In the genomic region with DNA sequence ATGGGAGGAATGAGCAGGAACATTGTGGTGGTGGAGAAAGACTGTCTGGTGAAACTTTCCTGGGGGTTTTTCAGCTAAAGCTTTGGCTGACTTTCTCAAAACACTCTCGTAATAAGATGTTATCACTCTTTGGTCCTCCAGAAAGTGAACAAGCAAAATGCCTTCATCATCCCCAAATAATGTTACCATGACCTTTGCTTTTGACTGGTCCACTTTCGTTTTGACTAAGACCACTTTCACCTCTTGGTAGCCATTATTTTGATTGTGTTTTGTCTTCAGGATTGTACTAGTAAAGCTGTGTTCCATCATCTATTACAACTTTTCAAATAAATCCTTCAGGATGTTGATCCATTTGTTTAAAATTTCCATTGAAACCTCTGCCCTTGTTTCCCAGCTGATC, we compare ENCODE assay signal across 35 cellular contexts.
A peak's percentile ranks its signal among the peaks of the same experiment; 100 is the strongest.
DNase-seq lines count a peak whose midpoint lies in the region; ATAC-seq, FAIRE-seq and TF ChIP-seq lines count a peak whose summit lies in the region.
"Had no signal": no experiment of that assay in that cellular context is flagged by ENCODE, and none has a peak within 500 bp of the region (broad histone marks: within the 10 kb centered on the region; RNA-seq: fewer than 3 reads in every experiment).

No MANE protein-coding gene starts in this region.

- no peaks in the 10 kb centered on the region for H3K4me1 ChIP-seq in HEK293 (ENCODE audit: control insufficient read depth, insufficient read depth, low read length)
- H3K4me1 ChIP-seq in GM12878 (ENCODE audit: control insufficient read depth, insufficient read depth, low read length) = no peaks in the 10 kb centered on the region
- no peaks in the 10 kb centered on the region for H3K4me1 ChIP-seq in upper lobe of left lung
- H3K4me1 ChIP-seq: A549; BE2C; BLaER1; BLaER1 treated with 17β-estradiol and CSF1 and Interleukin-3, amounts not matched to agents 10 nM and 100 nM; Caco-2 had no signal

- no peaks in the 10 kb centered on the region for H3K4me1 Mint-ChIP-seq in natural killer cell
- H3K4me1 Mint-ChIP-seq: B cell; CD14-positive monocyte; CD4-positive, alpha-beta memory T cell; CD4-positive, CD25-positive, alpha-beta regulatory T cell; CD8-positive, alpha-beta memory T cell had no signal

- H2AFZ ChIP-seq in GM12878 (ENCODE audit: control insufficient read depth, low read depth, low read length) = no peak overlapping the region

- H3K4me2 ChIP-seq in GM12878 (ENCODE audit: control insufficient read depth, insufficient read depth) = no peak overlapping the region
- H3K4me2 ChIP-seq: A549; BLaER1; BLaER1 treated with 17β-estradiol and CSF1 and Interleukin-3, amounts not matched to agents 10 nM and 100 nM had no signal

- SMC1A ChIA-PET in GM12878 (lab: Charles Lee; ENCODE audit: uncharacterized antibody, unreplicated experiment) = no interaction called here

- no peak for TF ChIP-seq RAD21 in GM12878 (IDR thresholded peaks at IDR 0.05; ENCODE audit: insufficient read depth, low read depth, low read length)

- no peak overlapping the region for H3K9ac ChIP-seq in GM12878 (ENCODE audit: control insufficient read depth, insufficient read depth, low read length)
- H3K9ac ChIP-seq: BLaER1; BLaER1 treated with 17β-estradiol and CSF1 and Interleukin-3, amounts not matched to agents 10 nM and 100 nM had no signal

- H3K27me3 ChIP-seq in GM06990 (replicated peaks; ENCODE audit: control insufficient read depth, insufficient read depth, low read length) = no peaks in the 10 kb centered on the region
- no peaks in the 10 kb centered on the region for H3K27me3 ChIP-seq in GM12878 (replicated peaks in 1 of 2; ENCODE audit: control insufficient read depth in 2 of 2, insufficient read depth in 2 of 2, low read length in 1 of 2)
- no peaks in the 10 kb centered on the region for H3K27me3 ChIP-seq in upper lobe of left lung
- H3K27me3 ChIP-seq: BE2C; BLaER1; BLaER1 treated with 17β-estradiol and CSF1 and Interleukin-3, amounts not matched to agents 10 nM and 100 nM had no signal

- H3K9me3 ChIP-seq in HEK293 (ENCODE audit: control insufficient read depth, insufficient read depth, low read depth, low read length) = no peaks in the 10 kb centered on the region
- no peaks in the 10 kb centered on the region for H3K9me3 ChIP-seq in GM12878 (replicated peaks; ENCODE audit: control insufficient read depth, insufficient read depth, low read length)
- H3K9me3 ChIP-seq in upper lobe of left lung = peaks cover 0 to 7% (median 5%) of the 10 kb centered on the region in 4 donors
- H3K9me3 ChIP-seq: A549, BE2C, Caco-2 had no signal

- TF ChIP-seq POLR2A in GM12878 (IDR thresholded peaks at IDR 0.05; ENCODE audit: low read depth, low read length) (no peak), upper lobe of left lung (IDR thresholded peaks at IDR 0.05) (no peak)

- H4K20me1 ChIP-seq in GM12878 (ENCODE audit: control insufficient read depth, insufficient read depth) = no peaks in the 10 kb centered on the region
- H4K20me1 ChIP-seq: BLaER1; BLaER1 treated with 17β-estradiol and CSF1 and Interleukin-3, amounts not matched to agents 10 nM and 100 nM had no signal

- peaks cover 1 to 2% of the 10 kb centered on the region in 2 donors for H3K9me3 Mint-ChIP-seq in natural killer cell

- no TSS peak for BruUV-seq in GM12878 (replicated peaks; lab: Mats Ljungman, UMichigan)

- intact Hi-C loops in GM12878 (cut with micrococcal nuclease; ENCODE audit: unreplicated experiment) = no loop called here
- intact Hi-C loops in natural killer cell (cut with micrococcal nuclease) = no loop called here

- no peak overlapping the region for H3K4me3 Mint-ChIP-seq in natural killer cell
- H3K4me3 Mint-ChIP-seq: B cell; CD14-positive monocyte; CD4-positive, alpha-beta memory T cell; CD4-positive, alpha-beta T cell; CD4-positive, CD25-positive, alpha-beta regulatory T cell; CD8-positive, alpha-beta memory T cell; CD8-positive, alpha-beta T cell had no signal

- no peaks in the 10 kb centered on the region for H3K79me2 ChIP-seq in GM12878 (ENCODE audit: control insufficient read depth, insufficient read depth, low read length)

- H3K27ac ChIP-seq in HEK293 (ENCODE audit: extremely low read depth, low read depth, low read length) (no peak overlapping the region), GM12878 (ENCODE audit: control insufficient read depth, insufficient read depth) (no peak overlapping the region), upper lobe of left lung (no peak overlapping the region)
- H3K27ac ChIP-seq: 22Rv1; A549; BLaER1; BLaER1 treated with 17β-estradiol and CSF1 and Interleukin-3, amounts not matched to agents 10 nM and 100 nM; C4-2B had no signal

- no peak for TF ChIP-seq CTCF in GM06990 (IDR thresholded peaks at IDR 0.05; ENCODE audit: insufficient read depth, low read length, poor library complexity, severe bottlenecking)
- no peak for TF ChIP-seq CTCF in HEK293 (tag by site-specific recombination; IDR thresholded peaks at IDR 0.05)
- no peak for TF ChIP-seq CTCF in GM12878 (IDR thresholded peaks at IDR 0.05 in 2 of 3, conservative IDR thresholded peaks at IDR 0.05 in 1 of 3; ENCODE audit: control insufficient read depth in 2 of 3, extremely low read depth in 1 of 3, insufficient read depth in 1 of 3, low read depth in 3 of 3, low read length in 3 of 3)
- no peak for TF ChIP-seq CTCF in upper lobe of left lung (IDR thresholded peaks at IDR 0.05)
- no peak for TF ChIP-seq CTCF in natural killer cell (IDR thresholded peaks at IDR 0.05)

- DNase-seq in GM06990 (ENCODE audit: extremely low read depth, insufficient read length) (peak; percentile 10), GM12878 (ENCODE audit: low read depth, low spot score) (no peak), upper lobe of left lung (no peak), natural killer cell (no peak)
- DNase-seq: 8988T; ACHN; AML-193; BE2C; C1 segment of cervical spinal cord; Caco-2; Calu3; CD4-positive, alpha-beta memory T cell; CD4-positive, alpha-beta T cell; CD4-positive, CD25-positive, alpha-beta regulatory T cell; CD8-positive, alpha-beta memory T cell; CD8-positive, alpha-beta T cell; COR-L47; DMS 273 treated with DMSO at 0.1 percent for 48 hours; DMS153; DMS53; DMS79; DMS79 treated with DMSO at 0.1 percent for 48 hours; DND-41; EL had no signal

- H3K36me3 ChIP-seq in GM06990 (ENCODE audit: control insufficient read depth, insufficient read depth, low read length) (no peaks in the 10 kb centered on the region), HEK293 (ENCODE audit: control insufficient read depth in 2 of 2, insufficient read depth in 1 of 2, low read length in 2 of 2) (no peaks in the 10 kb centered on the region), GM12878 (ENCODE audit: control insufficient read depth in 2 of 2, insufficient read depth in 2 of 2, low read length in 1 of 2) (no peaks in the 10 kb centered on the region), upper lobe of left lung (no peaks in the 10 kb centered on the region)
- H3K36me3 ChIP-seq: BE2C; BLaER1; BLaER1 treated with 17β-estradiol and CSF1 and Interleukin-3, amounts not matched to agents 10 nM and 100 nM had no signal

- POLR2A ChIA-PET in HEK293 (lab: Yijun Ruan, JAX) (no interaction called here), GM12878 (lab: Charles Lee) (no interaction called here)

- RAD21 ChIA-PET in GM12878 (lab: Charles Lee; ENCODE audit: unreplicated experiment) = no interaction called here

- WGBS in GM12878 (ENCODE audit: insufficient coverage, insufficient replicate concordance, low lambda C conversion rate, missing lambda C conversion rate) = 0% methylated on average over 2 of the region's 2 CpGs
- WGBS in upper lobe of left lung, 2 donors = 65 to 66% methylated on average over 2 of the region's 2 CpGs

- TF ChIP-seq EP300 in GM12878 (IDR thresholded peaks at IDR 0.05; ENCODE audit: borderline replicate concordance in 1 of 2, control insufficient read depth in 1 of 2, low read depth in 2 of 2, low read length in 2 of 2) (no peak), upper lobe of left lung (IDR thresholded peaks at IDR 0.05) (no peak)

- H3K27ac Mint-ChIP-seq in natural killer cell = no peak overlapping the region
- H3K27ac Mint-ChIP-seq: B cell; CD14-positive monocyte; CD4-positive, alpha-beta memory T cell; CD4-positive, alpha-beta T cell; CD4-positive, CD25-positive, alpha-beta regulatory T cell; CD8-positive, alpha-beta memory T cell; CD8-positive, alpha-beta T cell had no signal

- ATAC-seq in GM12878 = peak; percentile 24; the same call in 1 of the 3 replicates
- ATAC-seq in HG02981 (IDR thresholded peaks at IDR 0.05; ENCODE audit: unreplicated experiment) = no peak
- no peak for ATAC-seq in upper lobe of left lung (ENCODE audit: low FRiP score in 2 of 2)
- ATAC-seq in natural killer cell = no peak
- ATAC-seq: A549; CD8-positive, alpha-beta T cell had no signal

- H3K36me3 Mint-ChIP-seq in natural killer cell = no peaks in the 10 kb centered on the region
- H3K36me3 Mint-ChIP-seq: CD14-positive monocyte; CD4-positive, alpha-beta memory T cell; CD4-positive, CD25-positive, alpha-beta regulatory T cell; CD8-positive, alpha-beta memory T cell had no signal

- no peak for FAIRE-seq in GM12878 (lab: Jason Lieb, UNC)
- FAIRE-seq: A204.1, A549, D721Med had no signal

- H3K4me3 ChIP-seq in GM06990 (replicated peaks; ENCODE audit: low read depth, low read length) (no peak overlapping the region), HEK293 (ENCODE audit: low read depth, low read length) (no peak overlapping the region), GM12878 (no peak overlapping the region), upper lobe of left lung (no peak overlapping the region)
- H3K4me3 ChIP-seq: A549; BLaER1; BLaER1 treated with 17β-estradiol and CSF1 and Interleukin-3, amounts not matched to agents 10 nM and 100 nM had no signal

- CTCF ChIA-PET in HEK293 (lab: Yijun Ruan, JAX) (no interaction called here), GM12878 (lab: Yijun Ruan, JAX) (no interaction called here)

- in situ Hi-C loops in GM12878 (cut with MboI) = loop anchor here (25.0 kb wide), 1 partner anchor 1443 kb away; no protein-coding TSS in a partner anchor

- H3K27me3 Mint-ChIP-seq in natural killer cell (ENCODE audit: low read depth in 2 of 2) = no peaks in the 10 kb centered on the region
- H3K27me3 Mint-ChIP-seq: B cell; CD4-positive, alpha-beta memory T cell; CD4-positive, alpha-beta T cell; CD8-positive, alpha-beta memory T cell had no signal

TF ChIP-seq in HEK293, 187 proteins besides CTCF, POLR2A, EP300 and RAD21 (continues in another document):
- TF ChIP-seq PRDM1 (tag by site-specific recombination; IDR thresholded peaks at IDR 0.05) = peak; percentile 31; the same call in 1 of the 2 replicates

TF ChIP-seq in GM12878, 131 proteins besides CTCF, POLR2A, EP300 and RAD21 (continues in another document):
- TF ChIP-seq NR2F1 (conservative IDR thresholded peaks at IDR 0.05) = 0 out of 2 replicates have a peak, but pooled peaks have one; percentile 36
- TF ChIP-seq JUNB (IDR thresholded peaks at IDR 0.05) = peak; percentile 79
- peak; percentile 71; the same call in 1 of the 2 replicates for TF ChIP-seq IRF4 (IDR thresholded peaks at IDR 0.05; ENCODE audit: low read depth, low read length)
